1 cellular context compared by ENCODE assay signal in the genomic region with DNA sequence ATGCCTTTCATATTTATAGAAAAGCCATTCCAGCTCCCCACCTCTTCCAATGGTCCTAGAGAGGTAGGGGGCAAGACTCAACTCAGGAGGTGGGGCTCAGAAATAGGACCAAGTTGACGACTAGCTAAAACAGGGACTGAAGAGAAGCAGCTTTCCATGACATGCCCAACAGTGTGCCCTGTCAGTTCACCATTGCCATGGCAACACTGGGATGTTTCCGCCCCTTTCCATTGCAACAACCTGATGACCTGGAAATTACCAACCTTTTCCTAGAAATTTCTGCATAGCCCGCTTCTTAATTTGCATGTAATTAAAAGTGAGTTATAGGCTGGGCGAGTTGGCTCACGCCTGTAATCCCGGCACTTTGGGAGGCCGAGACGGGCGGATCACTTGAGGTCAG.
TF ChIP-seq lines count a peak whose summit lies in the region.

No MANE protein-coding gene starts in this region.

TF ChIP-seq in GM23338, 12 proteins besides CTCF, POLR2A, EP300 and RAD21:
- TF ChIP-seq ETS1 (IDR thresholded peaks at IDR 0.05) (no peak), CREB1 (CRISPR knock-in tag; IDR thresholded peaks at IDR 0.05; ENCODE audit: low read depth) (no peak), STAT1 (IDR thresholded peaks at IDR 0.05; ENCODE audit: unreplicated experiment) (no peak), EZH2 (IDR thresholded peaks at IDR 0.05; ENCODE audit: low read depth, unreplicated experiment) (no peak), POLR2AphosphoS5 (IDR thresholded peaks at IDR 0.05; ENCODE audit: low read depth) (no peak)
TF ChIP-seq in GM23338: peak in this region for 0.
